33 cellular contexts compared by ENCODE assay signal in the genomic region with DNA sequence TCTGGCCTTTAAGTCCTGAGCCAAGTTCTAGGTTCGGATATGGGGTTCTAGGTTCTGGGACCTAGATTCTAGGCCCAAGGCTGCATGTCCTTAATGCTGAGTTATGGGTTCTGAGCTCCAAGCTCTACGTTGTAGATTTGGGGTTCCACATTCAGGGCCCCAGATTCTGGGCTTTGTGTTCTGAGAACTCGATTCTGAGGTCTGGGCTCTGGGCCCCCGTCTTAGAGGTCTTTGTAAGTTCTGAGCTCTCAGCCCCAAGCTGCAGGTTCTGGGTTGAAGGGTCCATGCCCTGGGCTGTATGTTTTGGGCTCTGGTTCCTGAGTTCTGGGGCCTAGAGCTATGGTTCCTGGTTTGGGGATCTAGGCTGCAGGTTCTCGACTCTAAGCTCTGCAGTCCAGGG. TPM values are rescaled to one million over a fixed set of nuclear protein-coding genes. Genes with fewer than 3 reads are reported as not detected.
"Had no signal": no experiment of that assay in that cellular context is flagged by ENCODE, and none has a peak within 500 bp of the region (broad histone marks: within the 10 kb centered on the region; RNA-seq: fewer than 3 reads in every experiment).

No MANE protein-coding gene starts in this region.

- H3K4me1 ChIP-seq: parathyroid adenoma, testis, transverse colon, upper lobe of right lung had no signal

- H3K4me2 ChIP-seq: neural progenitor cell, smooth muscle cell had no signal

- H3K27ac ChIP-seq: neural progenitor cell, ovary, parathyroid adenoma, psoas muscle, skin epidermis, spleen, suprapubic skin, testis, tibial artery, transverse colon, upper lobe of right lung, uterus had no signal

- H3K36me3 ChIP-seq: neural progenitor cell, ovary, suprapubic skin, tibial artery, transverse colon, upper lobe of right lung, uterus had no signal

- H3K27me3 ChIP-seq: ovary, testis, uterus had no signal

- H3K9ac ChIP-seq: neural progenitor cell, parathyroid adenoma had no signal

- DNase-seq: naive thymus-derived CD4-positive, alpha-beta T cell; natural killer cell; occipital lobe; ovary; psoas muscle; spleen; stimulated activated CD4-positive, alpha-beta T cell treated with anti-CD3 and anti-CD28 coated beads, Interleukin-12 subunit alpha, Interleukin-12 subunit beta, amount 100 ng/mL, for 4 hours; stimulated activated CD4-positive, alpha-beta T cell treated with anti-CD3 and anti-CD28 coated beads, Interleukin-1b, Interleukin-23, amount 100 ng/mL, for 48 hours; stimulated activated CD4-positive, alpha-beta T cell treated with anti-CD3 and anti-CD28 coated beads, Interleukin-4, amount 100 ng/mL, for 1 hour; stimulated activated CD4-positive, alpha-beta T cell treated with anti-CD3 and anti-CD28 coated beads, Interleukin-4, amount 100 ng/mL, for 4 hours; stimulated activated CD8-positive, alpha-beta memory T cell treated with anti-CD3 and anti-CD28 coated beads, Interleukin-4, amount 100 ng/mL, for 48 hours; stimulated activated naive CD4-positive, alpha-beta T cell; stimulated activated naive CD8-positive, alpha-beta T cell treated with anti-CD3 and anti-CD28 coated beads, Interleukin-15, amount 100 ng/mL, for 72 hours; stimulated activated naive CD8-positive, alpha-beta T cell treated with anti-CD3 and anti-CD28 coated beads, Interleukin-15, Interleukin-2, amounts not matched to agents 100 U/mL and 50 U/mL, for 24 hours; substantia nigra; testis; tibial artery; transverse colon; upper lobe of right lung; uterus had no signal

- H3K4me3 ChIP-seq: neural progenitor cell, ovary, psoas muscle, skin epidermis, smooth muscle cell, spleen, suprapubic skin, testis, tibial artery, transverse colon, upper lobe of right lung, uterus had no signal

- ATAC-seq: naive thymus-derived CD4-positive, alpha-beta T cell; natural killer cell; psoas muscle; sciatic nerve; stimulated activated memory B cell treated with anti-CD40 and anti-IgM and Interleukin-4, amounts not matched to agents 10 μg/mL and 1 μg/mL and 100 μg/mL, for 72 hours; stimulated activated naive CD8-positive, alpha-beta T cell treated with anti-CD3 and anti-CD28 coated beads, Interleukin-15, amount 100 ng/mL, for 72 hours; stimulated activated naive CD8-positive, alpha-beta T cell treated with anti-CD3 and anti-CD28 coated beads, Interleukin-15, Interleukin-2, amounts not matched to agents 100 U/mL and 50 U/mL, for 24 hours had no signal

- H3K9me3 ChIP-seq: ovary, psoas muscle, spleen, suprapubic skin, testis, tibial artery, transverse colon, upper lobe of right lung, uterus had no signal

RNA-seq across cellular contexts. Expression of a gene that starts 10.0 kb away (rescaled TPM):
- total RNA-seq: naive thymus-derived CD4-positive, alpha-beta T cell; natural killer cell; occipital lobe; osteoblast; ovary; progenitor cell of endocrine pancreas; psoas muscle; renal cortical epithelial cell; sciatic nerve; smooth muscle cell; spleen; suprapubic skin; transverse colon; upper lobe of right lung; urinary bladder; uterus had no signal
- polyA plus RNA-seq: naive thymus-derived CD4-positive, alpha-beta T cell; neural cell; ovary; psoas muscle; smooth muscle cell; spleen; thymus; urinary bladder had no signal

RNA-seq across cellular contexts. Expression of a gene that starts 16.3 kb away (rescaled TPM):
- polyA plus RNA-seq: naive thymus-derived CD4-positive, alpha-beta T cell; neural cell had no signal
